In the genomic region with DNA sequence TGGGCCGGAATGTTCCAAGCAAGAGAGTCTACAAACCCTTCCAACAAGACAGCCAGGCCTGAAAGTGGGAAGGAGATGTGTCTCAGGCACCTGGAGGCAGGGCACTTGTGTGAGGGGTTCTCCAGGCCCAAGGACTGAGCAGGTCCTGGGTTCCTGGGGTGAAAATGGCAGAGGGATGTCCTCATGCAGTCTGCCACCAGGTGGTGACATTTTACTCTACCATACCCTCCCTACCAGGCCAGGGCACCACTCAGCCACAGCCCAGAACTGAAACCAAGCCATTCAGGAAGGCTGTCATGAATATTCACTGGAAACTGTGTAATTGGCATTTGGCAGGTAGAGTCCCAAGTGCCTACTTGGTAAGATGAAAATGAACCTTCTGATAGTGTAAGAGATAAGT, we compare ENCODE assay signal across 8 cellular contexts.
DNase-seq lines count a peak whose midpoint lies in the region; ATAC-seq, FAIRE-seq and TF ChIP-seq lines count a peak whose summit lies in the region.

No MANE protein-coding gene starts in this region.

- H3K27ac Mint-ChIP-seq in Calu3 (ENCODE audit: unreplicated experiment), result no peak overlapping the region
- no peak overlapping the region for H3K27ac Mint-ChIP-seq in activated naive CD4-positive, alpha-beta T cell treated with anti-CD3 and anti-CD28 coated beads, Interleukin-2, amount 10 ng/mL, durations not matched to agents 7 days and 5 days

- ATAC-seq in GM21423 (IDR thresholded peaks at IDR 0.05; ENCODE audit: unreplicated experiment), result peak; percentile 49
- ATAC-seq in HG03097 (IDR thresholded peaks at IDR 0.05; ENCODE audit: low FRiP score, unreplicated experiment), result no peak

- BruUV-seq in Calu3 (replicated peaks; lab: Mats Ljungman, UMichigan), result no TSS peak
- no TSS peak for BruUV-seq in PC-9 (replicated peaks; lab: Mats Ljungman, UMichigan)

- no peaks in the 10 kb centered on the region for H3F3A ChIP-seq in PC-9 (ENCODE audit: insufficient read depth, low read depth)

- no peaks in the 10 kb centered on the region for H3K27me3 ChIP-seq in PC-9 (ENCODE audit: insufficient read depth, low read depth)
- peaks cover 33% of the 10 kb centered on the region for H3K27me3 ChIP-seq in left ventricle myocardium inferior (ENCODE audit: low read depth)
- no peaks in the 10 kb centered on the region for H3K27me3 ChIP-seq in small intestine (ENCODE audit: control insufficient read depth in 2 of 2, insufficient read depth in 2 of 2, low read length in 2 of 2)

- no peak for FAIRE-seq in small intestine (lab: Jason Lieb, UNC)

- no peaks in the 10 kb centered on the region for H4K20me1 ChIP-seq in PC-9 (ENCODE audit: insufficient read depth)

- peak; percentile 75 for DNase-seq in Calu3
- peak; percentile 60 for DNase-seq in Jurkat, Clone E6-1 (ENCODE audit: low read depth, low spot score)
- peak in 1 of 2 experiments; percentile 46 for DNase-seq in PC-9
- peak; percentile 65 for DNase-seq in activated naive CD4-positive, alpha-beta T cell treated with anti-CD3 and anti-CD28 coated beads, Interleukin-2, amount 10 ng/mL, durations not matched to agents 7 days and 5 days
- no peak for DNase-seq in left ventricle myocardium inferior
- DNase-seq in small intestine, result peak; percentile 82

- H3K4me1 ChIP-seq in PC-9 (replicated peaks; ENCODE audit: insufficient read depth) (peaks cover 11% of the 10 kb centered on the region), left ventricle myocardium inferior (no peaks in the 10 kb centered on the region), small intestine (ENCODE audit: control insufficient read depth in 2 of 2, insufficient read depth in 1 of 2, low read depth in 1 of 2, low read length in 1 of 2) (no peaks in the 10 kb centered on the region)

- H3K4me1 Mint-ChIP-seq in Calu3 (ENCODE audit: low read depth, unreplicated experiment), result peaks cover 49% of the 10 kb centered on the region
- no peaks in the 10 kb centered on the region for H3K4me1 Mint-ChIP-seq in activated naive CD4-positive, alpha-beta T cell treated with anti-CD3 and anti-CD28 coated beads, Interleukin-2, amount 10 ng/mL, durations not matched to agents 7 days and 5 days

- no peaks in the 10 kb centered on the region for H3K27me3 Mint-ChIP-seq in Calu3 (ENCODE audit: unreplicated experiment)
- peaks cover 9% of the 10 kb centered on the region for H3K27me3 Mint-ChIP-seq in activated naive CD4-positive, alpha-beta T cell treated with anti-CD3 and anti-CD28 coated beads, Interleukin-2, amount 10 ng/mL, durations not matched to agents 7 days and 5 days

- WGBS in small intestine, 3 donors, result 87 to 95% (median 91%) methylated on average over 1 of the region's 1 CpG

- H3K4me3 ChIP-seq in Jurkat, Clone E6-1 (ENCODE audit: low read length), result no peak overlapping the region
- H3K4me3 ChIP-seq in PC-9 (no peak overlapping the region), left ventricle myocardium inferior (no peak overlapping the region), small intestine (ENCODE audit: low read depth in 1 of 2, low read length in 2 of 2) (no peak overlapping the region)

- POLR2A ChIA-PET in PC-9 (lab: Charles Lee; ENCODE audit: unreplicated experiment), result no interaction called here

- CTCF ChIA-PET in Calu3 (lab: Charles Lee), result no interaction called here
- CTCF ChIA-PET in PC-9 (lab: Charles Lee), result no interaction called here
- CTCF ChIA-PET in activated naive CD4-positive, alpha-beta T cell treated with anti-CD3 and anti-CD28 coated beads, Interleukin-2, amount 10 ng/mL, durations not matched to agents 7 days and 5 days (lab: Charles Lee), result interaction anchor here (1.0 to 1.2 kb wide), 3 partner anchors 194 to 419 kb away, joined by 4 to 6 read pairs (median 4); no protein-coding TSS in a partner anchor

- no peak overlapping the region for H3K4me2 ChIP-seq in PC-9

- H3K36me3 Mint-ChIP-seq in Calu3 (ENCODE audit: insufficient read depth, unreplicated experiment), result peaks cover 4% of the 10 kb centered on the region
- H3K36me3 Mint-ChIP-seq in activated naive CD4-positive, alpha-beta T cell treated with anti-CD3 and anti-CD28 coated beads, Interleukin-2, amount 10 ng/mL, durations not matched to agents 7 days and 5 days, result no peaks in the 10 kb centered on the region

- no peaks in the 10 kb centered on the region for H3K9me3 ChIP-seq in PC-9 (ENCODE audit: insufficient read depth, low read depth)
- no peaks in the 10 kb centered on the region for H3K9me3 ChIP-seq in left ventricle myocardium inferior (replicated peaks)
- no peaks in the 10 kb centered on the region for H3K9me3 ChIP-seq in small intestine (ENCODE audit: control insufficient read depth, low read depth)

- no peak overlapping the region for H3K27ac ChIP-seq in PC-9
- H3K27ac ChIP-seq in left ventricle myocardium inferior (replicated peaks), result no peak overlapping the region
- H3K27ac ChIP-seq in small intestine (ENCODE audit: low read depth in 1 of 2, low read length in 1 of 2), result no peak overlapping the region

- TF ChIP-seq CTCF in Calu3 (IDR thresholded peaks at IDR 0.05; ENCODE audit: unreplicated experiment) (peak; percentile 83), PC-9 (conservative IDR thresholded peaks at IDR 0.05) (peak; percentile 68), left ventricle myocardium inferior (IDR thresholded peaks at IDR 0.05; ENCODE audit: borderline replicate concordance) (peak; percentile 61)

- no peak overlapping the region for H2AFZ ChIP-seq in PC-9

- H3K4me3 Mint-ChIP-seq in Calu3 (ENCODE audit: low read depth, unreplicated experiment), result no peak overlapping the region
- no peak overlapping the region for H3K4me3 Mint-ChIP-seq in activated naive CD4-positive, alpha-beta T cell treated with anti-CD3 and anti-CD28 coated beads, Interleukin-2, amount 10 ng/mL, durations not matched to agents 7 days and 5 days

- H3K9me2 ChIP-seq in PC-9 (ENCODE audit: insufficient read depth), result no peaks in the 10 kb centered on the region

- H3K9me3 Mint-ChIP-seq in Calu3 (ENCODE audit: low read depth, unreplicated experiment), result no peaks in the 10 kb centered on the region
- H3K9me3 Mint-ChIP-seq in activated naive CD4-positive, alpha-beta T cell treated with anti-CD3 and anti-CD28 coated beads, Interleukin-2, amount 10 ng/mL, durations not matched to agents 7 days and 5 days, result no peaks in the 10 kb centered on the region

- intact Hi-C loops in Calu3 (cut with micrococcal nuclease; ENCODE audit: unreplicated experiment), result loop anchor here (2.0 kb wide), 1 partner anchor 195 kb away; no protein-coding TSS in a partner anchor
- intact Hi-C loops in PC-9 (cut with micrococcal nuclease; ENCODE audit: unreplicated experiment), result loop anchor here (2.0 kb wide), 1 partner anchor 185 kb away; a partner anchor contains a TSS
- intact Hi-C loops in left ventricle myocardium inferior (cut with micrococcal nuclease), result no loop called here

- H3K36me3 ChIP-seq in PC-9 (ENCODE audit: low read depth), result no peaks in the 10 kb centered on the region
- H3K36me3 ChIP-seq in left ventricle myocardium inferior, result no peaks in the 10 kb centered on the region
- no peaks in the 10 kb centered on the region for H3K36me3 ChIP-seq in small intestine (ENCODE audit: control insufficient read depth in 2 of 2, insufficient read depth in 2 of 2, low read length in 2 of 2)

- no peaks in the 10 kb centered on the region for H3K79me2 ChIP-seq in PC-9 (ENCODE audit: low read depth)
